In genomic region chr12:132449565-132450390, GRCh38 we compare ENCODE assay signal across 10 cellular contexts. TPM values are rescaled to one million over a fixed set of nuclear protein-coding genes. Genes with fewer than 3 reads are reported as not detected.
DNase-seq lines count a peak whose midpoint lies in the region; ATAC-seq and TF ChIP-seq lines count a peak whose summit lies in the region.
"Had no signal": no experiment of that assay in that cellular context is flagged by ENCODE, and none has a peak within 500 bp of the region (broad histone marks: within the 10 kb centered on the region; RNA-seq: fewer than 3 reads in every experiment).

No MANE protein-coding gene starts in this region.

- intact Hi-C loops in spleen (cut with DNase I; ENCODE audit: low total_unique reads): no loop called here

- WGBS in spleen, 5 donors: 66 to 73% (median 68%) methylated on average over 21 of the region's 21 CpGs

- ATAC-seq in activated CD8-positive, alpha-beta memory T cell treated with anti-CD3 and anti-CD28 coated beads, Interleukin-2, amount 10 ng/mL, durations not matched to agents 7 days and 5 days: no peak
- ATAC-seq in GM21786 (IDR thresholded peaks at IDR 0.05; ENCODE audit: unreplicated experiment) (peak; percentile 66), HG03571 (IDR thresholded peaks at IDR 0.05; ENCODE audit: unreplicated experiment) (peak; percentile 56)
- ATAC-seq: A549 had no signal

- H3K9me3 ChIP-seq in spleen: no peaks in the 10 kb centered on the region
- H3K9me3 ChIP-seq: A549 had no signal

- no peaks in the 10 kb centered on the region for H3K36me3 ChIP-seq in spleen

- peaks cover 29% of the 10 kb centered on the region for H3K4me1 Mint-ChIP-seq in activated CD8-positive, alpha-beta memory T cell treated with anti-CD3 and anti-CD28 coated beads, Interleukin-2, amount 10 ng/mL, durations not matched to agents 7 days and 5 days

- no peaks in the 10 kb centered on the region for H3K27me3 Mint-ChIP-seq in activated CD8-positive, alpha-beta memory T cell treated with anti-CD3 and anti-CD28 coated beads, Interleukin-2, amount 10 ng/mL, durations not matched to agents 7 days and 5 days

- CTCF ChIA-PET in activated CD8-positive, alpha-beta memory T cell treated with anti-CD3 and anti-CD28 coated beads, Interleukin-2, amount 10 ng/mL, durations not matched to agents 7 days and 5 days (lab: Charles Lee): interaction anchor here (1.1 to 1.4 kb wide), 4 partner anchors 11 to 261 kb away, joined by 3 to 4 read pairs (median 4); no protein-coding TSS in a partner anchor

- H3K27ac ChIP-seq in spleen: peak overlapping the region in 5 of 8 donors; percentile 44 to 78 (median 51)
- H3K27ac ChIP-seq: A549 had no signal

- peak overlapping the region; percentile 1 for H3K4me3 Mint-ChIP-seq in activated CD8-positive, alpha-beta memory T cell treated with anti-CD3 and anti-CD28 coated beads, Interleukin-2, amount 10 ng/mL, durations not matched to agents 7 days and 5 days

- DNase-seq in activated CD8-positive, alpha-beta memory T cell treated with anti-CD3 and anti-CD28 coated beads, Interleukin-2, amount 10 ng/mL, durations not matched to agents 7 days and 5 days: peak; percentile 66
- no peak for DNase-seq in activated CD8-positive, alpha-beta memory T cell treated with anti-CD3 and anti-CD28 coated beads for 24 hours
- peak; percentile 86 for DNase-seq in spleen
- no peak for DNase-seq in islet precursor cell
- DNase-seq in activated CD4-positive, alpha-beta T cell treated with anti-CD3 and anti-CD28 coated beads, Interleukin-2, amount 50 U/mL, for 1 hour: no peak
- DNase-seq in retina: no peak
- DNase-seq: NCI-H1048 had no signal

- TF ChIP-seq POLR2A in spleen (IDR thresholded peaks at IDR 0.05): no peak

- H3K4me3 ChIP-seq in spleen: no peak overlapping the region
- H3K4me3 ChIP-seq: A549 had no signal

- no peaks in the 10 kb centered on the region for H3K36me3 Mint-ChIP-seq in activated CD8-positive, alpha-beta memory T cell treated with anti-CD3 and anti-CD28 coated beads, Interleukin-2, amount 10 ng/mL, durations not matched to agents 7 days and 5 days

- peaks cover 0 to 39% (median 8%) of the 10 kb centered on the region in 7 donors for H3K27me3 ChIP-seq in spleen (replicated peaks in 1 of 7)

- H3K9me3 Mint-ChIP-seq in activated CD8-positive, alpha-beta memory T cell treated with anti-CD3 and anti-CD28 coated beads, Interleukin-2, amount 10 ng/mL, durations not matched to agents 7 days and 5 days (ENCODE audit: low read depth): no peaks in the 10 kb centered on the region

- no peak for TF ChIP-seq CTCF in spleen (IDR thresholded peaks at IDR 0.05 in 8 of 11, conservative IDR thresholded peaks at IDR 0.05 in 3 of 11)

- peak overlapping the region; percentile 67 for H3K27ac Mint-ChIP-seq in activated CD8-positive, alpha-beta memory T cell treated with anti-CD3 and anti-CD28 coated beads, Interleukin-2, amount 10 ng/mL, durations not matched to agents 7 days and 5 days

- H3K4me1 ChIP-seq in spleen: peaks cover 7 to 67% (median 34%) of the 10 kb centered on the region in 6 donors
- H3K4me1 ChIP-seq: A549 had no signal

RNA-seq across cellular contexts. Expression of gene FBRSL1, which starts 40.2 kb away (rescaled TPM):
- 10 to 100 TPM; 48.1 to 48.6 TPM for total RNA-seq in activated CD8-positive, alpha-beta memory T cell treated with anti-CD3 and anti-CD28 coated beads, Interleukin-2, amount 10 ng/mL, durations not matched to agents 7 days and 5 days
- total RNA-seq in spleen: 100 to 1,000 TPM in 1 of 7 donors, 10 to 100 TPM in 6; 28.3 to 161 (median 60.4) TPM
- polyA plus RNA-seq in spleen: 10 to 100 TPM; 14.3 to 40.3 (median 22.3) TPM

Comparison
In these comparisons a context has a peak if more than half of its experiments do, and no peak if none do; other contexts are left out.
1. DNase-seq: peak in activated CD8-positive, alpha-beta memory T cell treated with anti-CD3 and anti-CD28 coated beads, Interleukin-2, amount 10 ng/mL, durations not matched to agents 7 days and 5 days (single experiment) and spleen (single experiment); none in activated CD8-positive, alpha-beta memory T cell treated with anti-CD3 and anti-CD28 coated beads for 24 hours (single experiment), islet precursor cell (single experiment), activated CD4-positive, alpha-beta T cell treated with anti-CD3 and anti-CD28 coated beads, Interleukin-2, amount 50 U/mL, for 1 hour (single experiment) and retina (single experiment).